Comparison of ENCODE assay signal across 21 cellular contexts in genomic region chr2:62595468-62595867, GRCh38.
"Had no signal": no experiment of that assay in that cellular context is flagged by ENCODE, and none has a peak within 500 bp of the region (broad histone marks: within the 10 kb centered on the region; RNA-seq: fewer than 3 reads in every experiment).

No MANE protein-coding gene starts in this region.

- H3K36me3 Mint-ChIP-seq: activated CD4-positive, alpha-beta memory T cell treated with anti-CD3 and anti-CD28 coated beads for 36 hours; activated naive CD8-positive, alpha-beta T cell treated with anti-CD3 and anti-CD28 coated beads for 36 hours; mesothelial cell of epicardium; natural killer cell treated with Interleukin-12 subunit alpha and Interleukin-12 subunit beta and Interleukin-15 and Interleukin-18, amount 100 ng/mL, for 72 hours; stimulated activated effector memory CD8-positive, alpha-beta T cell treated with anti-CD3 and anti-CD28 coated beads, Interleukin-12 subunit alpha, Interleukin-12 subunit beta, amount 100 ng/mL, for 72 hours had no signal

- H3K27ac ChIP-seq: cardiac muscle cell, stomach, testis, vagina had no signal

- H3K9me3 ChIP-seq: stomach, testis, vagina had no signal

- DNase-seq: activated CD4-positive, alpha-beta memory T cell treated with anti-CD3 and anti-CD28 coated beads for 36 hours; activated CD4-positive, alpha-beta T cell treated with anti-CD3 and anti-CD28 coated beads for 4 hours; activated CD4-positive, CD25-positive, alpha-beta regulatory T cell; activated naive CD4-positive, alpha-beta T cell treated with Interleukin-2 at 50 U/mL for 16 hours; activated naive CD8-positive, alpha-beta T cell treated with anti-CD3 and anti-CD28 coated beads for 36 hours; activated T-cell treated with anti-CD3 and anti-CD28 coated beads, Interleukin-2, amount 50 U/mL, for 48 hours; effector CD8-positive, alpha-beta T cell; foreskin melanocyte; kidney; posterior cingulate gyrus; small intestine; stimulated activated CD4-positive, alpha-beta T cell treated with anti-CD3 and anti-CD28 coated beads, Interleukin-2, amount 100 ng/mL, for 24 hours; stomach; T-helper 17 cell; testis; trophoblast cell had no signal

- H3K4me1 Mint-ChIP-seq: activated naive CD8-positive, alpha-beta T cell treated with anti-CD3 and anti-CD28 coated beads for 36 hours; stimulated activated effector memory CD8-positive, alpha-beta T cell treated with anti-CD3 and anti-CD28 coated beads, Interleukin-12 subunit alpha, Interleukin-12 subunit beta, amount 100 ng/mL, for 72 hours; T-helper 17 cell had no signal

- H3K27me3 Mint-ChIP-seq: activated CD4-positive, alpha-beta memory T cell treated with anti-CD3 and anti-CD28 coated beads for 36 hours; activated naive CD8-positive, alpha-beta T cell treated with anti-CD3 and anti-CD28 coated beads for 36 hours had no signal

- H3K4me3 Mint-ChIP-seq: activated CD4-positive, alpha-beta memory T cell treated with anti-CD3 and anti-CD28 coated beads for 36 hours; activated naive CD8-positive, alpha-beta T cell treated with anti-CD3 and anti-CD28 coated beads for 36 hours; mesothelial cell of epicardium; natural killer cell treated with Interleukin-12 subunit alpha and Interleukin-12 subunit beta and Interleukin-15 and Interleukin-18, amount 100 ng/mL, for 72 hours; stimulated activated effector memory CD8-positive, alpha-beta T cell treated with anti-CD3 and anti-CD28 coated beads, Interleukin-12 subunit alpha, Interleukin-12 subunit beta, amount 100 ng/mL, for 72 hours; T-helper 17 cell had no signal

- ATAC-seq: natural killer cell treated with Interleukin-12 subunit alpha and Interleukin-12 subunit beta and Interleukin-15 and Interleukin-18, amount 100 ng/mL, for 72 hours; stimulated activated effector memory CD8-positive, alpha-beta T cell treated with anti-CD3 and anti-CD28 coated beads, Interleukin-12 subunit alpha, Interleukin-12 subunit beta, amount 100 ng/mL, for 72 hours; T-helper 17 cell had no signal

- H3K9me3 Mint-ChIP-seq: activated CD4-positive, alpha-beta memory T cell treated with anti-CD3 and anti-CD28 coated beads for 36 hours; activated naive CD8-positive, alpha-beta T cell treated with anti-CD3 and anti-CD28 coated beads for 36 hours; natural killer cell treated with Interleukin-12 subunit alpha and Interleukin-12 subunit beta and Interleukin-15 and Interleukin-18, amount 100 ng/mL, for 72 hours; stimulated activated effector memory CD8-positive, alpha-beta T cell treated with anti-CD3 and anti-CD28 coated beads, Interleukin-12 subunit alpha, Interleukin-12 subunit beta, amount 100 ng/mL, for 72 hours had no signal

- FAIRE-seq: kidney, small intestine had no signal

- H3K4me3 ChIP-seq: cardiac muscle cell, stomach, testis, vagina had no signal

- H3K27me3 ChIP-seq: cardiac muscle cell, stomach, testis, vagina had no signal

- H3K36me3 ChIP-seq: cardiac muscle cell, stomach, vagina had no signal

- H3K27ac Mint-ChIP-seq: activated CD4-positive, alpha-beta memory T cell treated with anti-CD3 and anti-CD28 coated beads for 36 hours; activated naive CD8-positive, alpha-beta T cell treated with anti-CD3 and anti-CD28 coated beads for 36 hours; mesothelial cell of epicardium; natural killer cell treated with Interleukin-12 subunit alpha and Interleukin-12 subunit beta and Interleukin-15 and Interleukin-18, amount 100 ng/mL, for 72 hours; stimulated activated effector memory CD8-positive, alpha-beta T cell treated with anti-CD3 and anti-CD28 coated beads, Interleukin-12 subunit alpha, Interleukin-12 subunit beta, amount 100 ng/mL, for 72 hours; T-helper 17 cell had no signal
